8 cellular contexts compared by ENCODE assay signal in the genomic region with DNA sequence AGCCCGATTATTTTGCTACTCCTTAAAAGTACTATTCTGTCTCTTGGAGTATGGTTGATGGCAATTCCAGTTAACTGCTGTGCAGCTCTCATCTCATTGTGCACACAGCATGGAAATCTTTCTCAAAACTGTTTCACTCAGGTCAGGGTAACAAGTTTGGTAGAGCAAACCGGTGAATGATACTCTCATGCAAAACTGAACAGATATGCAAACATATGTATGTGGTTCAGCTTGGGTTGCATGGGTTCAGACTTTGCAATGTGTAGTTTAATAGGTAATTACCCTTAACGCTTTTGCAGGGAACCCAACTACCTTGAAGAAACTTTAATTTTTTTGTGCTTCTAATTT. TPM values are rescaled to one million over a fixed set of nuclear protein-coding genes. Genes with fewer than 3 reads are reported as not detected.
DNase-seq lines count a peak whose midpoint lies in the region; ATAC-seq and TF ChIP-seq lines count a peak whose summit lies in the region.

No MANE protein-coding gene starts in this region.

- H3K4me3 ChIP-seq in iPS-18c (ENCODE audit: insufficient read depth, low read depth, low read length) (peak overlapping the region; percentile 34; the same call in 1 of the 2 replicates), testis (peak overlapping the region; percentile 84 to 89)

- peaks cover 31% of the 10 kb centered on the region for H3K36me3 Mint-ChIP-seq in activated CD4-positive, alpha-beta T cell treated with anti-CD3 and anti-CD28 coated beads, Interleukin-2, amount 10 ng/mL, durations not matched to agents 24 days and 14 days (ENCODE audit: low read depth)
- H3K36me3 Mint-ChIP-seq in activated CD4-positive, alpha-beta memory T cell treated with anti-CD3 and anti-CD28 coated beads for 36 hours, result peaks cover 22% of the 10 kb centered on the region

- POLR2A ChIA-PET in activated CD4-positive, alpha-beta memory T cell treated with anti-CD3 and anti-CD28 coated beads for 36 hours (lab: Charles Lee), result interaction anchor here (0.7 to 3.6 kb wide), 4 partner anchors 8 to 637 kb away, joined by 3 to 32 read pairs (median 6); partner anchors contain the start of gene SERBP1

- no peak for TF ChIP-seq POLR2A in testis (IDR thresholded peaks at IDR 0.05)

- H3K4me3 Mint-ChIP-seq in activated CD4-positive, alpha-beta T cell treated with anti-CD3 and anti-CD28 coated beads, Interleukin-2, amount 10 ng/mL, durations not matched to agents 24 days and 14 days, result peak overlapping the region; percentile 91
- H3K4me3 Mint-ChIP-seq in activated CD4-positive, alpha-beta memory T cell treated with anti-CD3 and anti-CD28 coated beads for 36 hours, result peak overlapping the region; percentile 92

- ATAC-seq in left colon (no peak), GM21723 (IDR thresholded peaks at IDR 0.05; ENCODE audit: unreplicated experiment) (no peak)

- peak overlapping the region; percentile 96 for H3K27ac Mint-ChIP-seq in activated CD4-positive, alpha-beta T cell treated with anti-CD3 and anti-CD28 coated beads, Interleukin-2, amount 10 ng/mL, durations not matched to agents 24 days and 14 days
- H3K27ac Mint-ChIP-seq in activated CD4-positive, alpha-beta memory T cell treated with anti-CD3 and anti-CD28 coated beads for 36 hours, result peak overlapping the region; percentile 96

- H3K4me1 ChIP-seq in testis, result peaks cover 10% of the 10 kb centered on the region

- DNase-seq in activated CD4-positive, alpha-beta T cell treated with anti-CD3 and anti-CD28 coated beads, Interleukin-2, amount 10 ng/mL, durations not matched to agents 24 days and 14 days, result no peak
- DNase-seq in activated CD4-positive, alpha-beta T cell treated with anti-CD3 and anti-CD28 coated beads, Interleukin-2, amount 50 U/mL, for 1 hour, result no peak
- no peak for DNase-seq in activated CD4-positive, alpha-beta memory T cell treated with anti-CD3 and anti-CD28 coated beads for 36 hours
- DNase-seq in testis (no peak), AG08395 (ENCODE audit: low spot score) (no peak), left colon (no peak)

- TF ChIP-seq CTCF in testis (IDR thresholded peaks at IDR 0.05), result no peak

- peak overlapping the region; percentile 85 to 86 for H3K27ac ChIP-seq in testis

- CTCF ChIA-PET in activated CD4-positive, alpha-beta memory T cell treated with anti-CD3 and anti-CD28 coated beads for 36 hours (lab: Charles Lee), result interaction anchor here (0.7 to 7.3 kb wide), 5 partner anchors 43 to 126 kb away, joined by 3 to 41 read pairs (median 3); no protein-coding TSS in a partner anchor

- peaks cover 38% of the 10 kb centered on the region for H3K4me1 Mint-ChIP-seq in activated CD4-positive, alpha-beta T cell treated with anti-CD3 and anti-CD28 coated beads, Interleukin-2, amount 10 ng/mL, durations not matched to agents 24 days and 14 days
- H3K4me1 Mint-ChIP-seq in activated CD4-positive, alpha-beta memory T cell treated with anti-CD3 and anti-CD28 coated beads for 36 hours (ENCODE audit: low read depth), result peaks cover 45% of the 10 kb centered on the region

- no peaks in the 10 kb centered on the region for H3K36me3 ChIP-seq in testis (ENCODE audit: low read depth, missing control alignments)

- no peaks in the 10 kb centered on the region for H3K27me3 ChIP-seq in testis

- no peaks in the 10 kb centered on the region for H3K9me3 Mint-ChIP-seq in activated CD4-positive, alpha-beta T cell treated with anti-CD3 and anti-CD28 coated beads, Interleukin-2, amount 10 ng/mL, durations not matched to agents 24 days and 14 days
- H3K9me3 Mint-ChIP-seq in activated CD4-positive, alpha-beta memory T cell treated with anti-CD3 and anti-CD28 coated beads for 36 hours, result no peaks in the 10 kb centered on the region

- H3K9me3 ChIP-seq in iPS-18c (ENCODE audit: control insufficient read depth, insufficient read depth, low read length), result no peaks in the 10 kb centered on the region
- no peaks in the 10 kb centered on the region for H3K9me3 ChIP-seq in testis

- H3K27me3 Mint-ChIP-seq in activated CD4-positive, alpha-beta T cell treated with anti-CD3 and anti-CD28 coated beads, Interleukin-2, amount 10 ng/mL, durations not matched to agents 24 days and 14 days, result no peaks in the 10 kb centered on the region
- H3K27me3 Mint-ChIP-seq in activated CD4-positive, alpha-beta memory T cell treated with anti-CD3 and anti-CD28 coated beads for 36 hours, result no peaks in the 10 kb centered on the region

- 39% methylated on average over 3 of the region's 3 CpGs for WGBS in testis, 2 donors

- intact Hi-C loops in activated CD4-positive, alpha-beta T cell treated with anti-CD3 and anti-CD28 coated beads, Interleukin-2, amount 10 ng/mL, durations not matched to agents 24 days and 14 days (cut with micrococcal nuclease), result loop anchor here (5.0 to 10.0 kb wide), 5 partner anchors 382 to 1412 kb away; partner anchors contain the start of genes IL12RB2 and SLC35D1
- intact Hi-C loops in activated CD4-positive, alpha-beta memory T cell treated with anti-CD3 and anti-CD28 coated beads for 36 hours (cut with micrococcal nuclease), result loop anchor here (10.0 kb wide), 3 partner anchors 152 to 1402 kb away; no protein-coding TSS in a partner anchor
- intact Hi-C loops in testis (cut with DNase I; ENCODE audit: low total_unique reads), result loop anchor here (5.0 to 10.0 kb wide), 2 partner anchors 70 to 152 kb away; no protein-coding TSS in a partner anchor
- intact Hi-C loops in left colon (cut with DNase I, micrococcal nuclease), result loop anchor here in 1 of 2 donors (5.0 kb wide), 1 partner anchor 75 kb away; no protein-coding TSS in a partner anchor

RNA-seq across cellular contexts. Expression of gene GADD45A, which starts 2.2 kb away (rescaled TPM):
- total RNA-seq in activated CD4-positive, alpha-beta T cell treated with anti-CD3 and anti-CD28 coated beads, Interleukin-2, amount 10 ng/mL, durations not matched to agents 24 days and 14 days, result 33.4 and 36.7 TPM in 2 replicates
- 10 to 100 TPM; 36.2 to 39.1 TPM for total RNA-seq in activated CD4-positive, alpha-beta memory T cell treated with anti-CD3 and anti-CD28 coated beads for 36 hours
- total RNA-seq in testis, result 10 to 100 TPM; 29.8 to 47.0 TPM
- 14.9 TPM for polyA plus RNA-seq in testis (ENCODE audit: insufficient read depth, low read depth, low replicate concordance)
- total RNA-seq in left colon, result 10 to 100 TPM; 43.4 to 49.7 TPM
